In genomic region chr22:26330971-26331625, GRCh38 we compare ENCODE assay signal across 8 cellular contexts.
DNase-seq lines count a peak whose midpoint lies in the region; ATAC-seq and TF ChIP-seq lines count a peak whose summit lies in the region.

No MANE protein-coding gene starts in this region.

- no peak overlapping the region for H3K4me3 ChIP-seq in DOHH2 (ENCODE audit: low read length)
- H3K4me3 ChIP-seq in Loucy (ENCODE audit: low read length, poor library complexity, severe bottlenecking) = no peak overlapping the region

- TF ChIP-seq CTCF in DOHH2 (IDR thresholded peaks at IDR 0.05; ENCODE audit: low read depth, low read length, poor library complexity, severe bottlenecking) = peak; percentile 95
- peak; percentile 98 for TF ChIP-seq CTCF in Loucy (conservative IDR thresholded peaks at IDR 0.05; ENCODE audit: low read length)
- TF ChIP-seq CTCF in progenitor cell of endocrine pancreas (IDR thresholded peaks at IDR 0.05; ENCODE audit: unreplicated experiment) = peak; percentile 93

- H4K20me1 ChIP-seq in DOHH2 (ENCODE audit: control insufficient read depth, insufficient read depth, low read depth, low read length) (no peaks in the 10 kb centered on the region), Loucy (ENCODE audit: insufficient read depth, low read length, poor library complexity, severe bottlenecking) (no peaks in the 10 kb centered on the region)

- H3K36me3 ChIP-seq in DOHH2 (ENCODE audit: control insufficient read depth, low read length) = no peaks in the 10 kb centered on the region
- H3K36me3 ChIP-seq in Loucy (ENCODE audit: insufficient read depth, low read length) = no peaks in the 10 kb centered on the region

- H3K9me3 Mint-ChIP-seq in activated naive CD4-positive, alpha-beta T cell treated with anti-CD3 and anti-CD28 coated beads for 36 hours = no peaks in the 10 kb centered on the region
- H3K9me3 Mint-ChIP-seq in progenitor cell of endocrine pancreas (ENCODE audit: low read depth) = no peaks in the 10 kb centered on the region

- H3K4me1 ChIP-seq in DOHH2 (ENCODE audit: control insufficient read depth, low read length) (no peaks in the 10 kb centered on the region), Loucy (ENCODE audit: insufficient read depth, low read length, poor library complexity, severe bottlenecking) (no peaks in the 10 kb centered on the region)

- H3K9ac ChIP-seq in Loucy (ENCODE audit: low read depth, low read length, poor library complexity, severe bottlenecking) = no peak overlapping the region

- intact Hi-C loops in activated naive CD4-positive, alpha-beta T cell treated with anti-CD3 and anti-CD28 coated beads for 36 hours (cut with micrococcal nuclease) = loop anchor here (1.0 to 2.0 kb wide), 4 partner anchors 72 to 557 kb away; no protein-coding TSS in a partner anchor

- no peaks in the 10 kb centered on the region for H3F3A ChIP-seq in DOHH2 (ENCODE audit: control insufficient read depth, insufficient read depth)
- no peaks in the 10 kb centered on the region for H3F3A ChIP-seq in Loucy (ENCODE audit: low read depth)

- CTCF ChIA-PET in activated naive CD4-positive, alpha-beta T cell treated with anti-CD3 and anti-CD28 coated beads for 36 hours (lab: Charles Lee) = interaction anchor here (0.6 to 2.8 kb wide), 20 partner anchors 9 to 597 kb away, joined by 3 to 13 read pairs (median 4); no protein-coding TSS in a partner anchor

- H3K27ac Mint-ChIP-seq in activated naive CD4-positive, alpha-beta T cell treated with anti-CD3 and anti-CD28 coated beads for 36 hours = no peak overlapping the region
- no peak overlapping the region for H3K27ac Mint-ChIP-seq in progenitor cell of endocrine pancreas

- H3K4me2 ChIP-seq in DOHH2 (ENCODE audit: low read length) = no peak overlapping the region
- H3K4me2 ChIP-seq in Loucy (ENCODE audit: low read depth, low read length, poor library complexity, severe bottlenecking) = no peak overlapping the region

- no peak overlapping the region for H3K4me3 Mint-ChIP-seq in activated naive CD4-positive, alpha-beta T cell treated with anti-CD3 and anti-CD28 coated beads for 36 hours
- H3K4me3 Mint-ChIP-seq in progenitor cell of endocrine pancreas (ENCODE audit: low read depth) = no peak overlapping the region

- no peaks in the 10 kb centered on the region for H3K36me3 Mint-ChIP-seq in activated naive CD4-positive, alpha-beta T cell treated with anti-CD3 and anti-CD28 coated beads for 36 hours (ENCODE audit: low read depth)
- no peaks in the 10 kb centered on the region for H3K36me3 Mint-ChIP-seq in progenitor cell of endocrine pancreas (ENCODE audit: insufficient read depth)

- no peaks in the 10 kb centered on the region for H3K9me3 ChIP-seq in DOHH2 (ENCODE audit: control insufficient read depth, insufficient read depth, low read length)
- H3K9me3 ChIP-seq in Loucy (ENCODE audit: insufficient read depth, low read depth, low read length) = no peaks in the 10 kb centered on the region

- H3K27me3 ChIP-seq in DOHH2 (ENCODE audit: control insufficient read depth, low read length) (no peaks in the 10 kb centered on the region; the same call in 1 of the 2 replicates), Loucy (ENCODE audit: insufficient read depth, low read length, poor library complexity, severe bottlenecking) (no peaks in the 10 kb centered on the region)

- peaks cover 16% of the 10 kb centered on the region for H3K27me3 Mint-ChIP-seq in activated naive CD4-positive, alpha-beta T cell treated with anti-CD3 and anti-CD28 coated beads for 36 hours (ENCODE audit: low read depth)
- peaks cover 22% of the 10 kb centered on the region for H3K27me3 Mint-ChIP-seq in progenitor cell of endocrine pancreas

- H2AFZ ChIP-seq in Loucy (ENCODE audit: low read length) = no peak overlapping the region

- ATAC-seq in HG03460 (IDR thresholded peaks at IDR 0.05; ENCODE audit: unreplicated experiment) (no peak), HG02870 (IDR thresholded peaks at IDR 0.05; ENCODE audit: unreplicated experiment) (no peak)

- H3K4me1 Mint-ChIP-seq in activated naive CD4-positive, alpha-beta T cell treated with anti-CD3 and anti-CD28 coated beads for 36 hours (ENCODE audit: low read depth) = no peaks in the 10 kb centered on the region
- H3K4me1 Mint-ChIP-seq in progenitor cell of endocrine pancreas (ENCODE audit: low read depth) = no peaks in the 10 kb centered on the region

- H3K9me2 ChIP-seq in DOHH2 (replicated peaks; ENCODE audit: control insufficient read depth, low read length) (no peaks in the 10 kb centered on the region), Loucy (replicated peaks; ENCODE audit: low read depth, low read length) (no peaks in the 10 kb centered on the region)

- no peak overlapping the region for H3K27ac ChIP-seq in DOHH2 (ENCODE audit: low read depth, low read length)

- no peaks in the 10 kb centered on the region for H3K79me2 ChIP-seq in DOHH2 (ENCODE audit: control insufficient read depth, low read length)
- H3K79me2 ChIP-seq in Loucy (ENCODE audit: insufficient read depth, low read length) = no peaks in the 10 kb centered on the region

- DNase-seq in SHP77 treated with DMSO at 0.1 percent for 48 hours (lab: John Stamatoyannopoulos, UW) (peak; percentile 72), glomerular visceral epithelial cell (ENCODE audit: extremely low spot score) (peak; percentile 38), progenitor cell of endocrine pancreas (ENCODE audit: low spot score, unreplicated experiment) (peak; percentile 64)
- DNase-seq in activated naive CD4-positive, alpha-beta T cell treated with anti-CD3 and anti-CD28 coated beads for 36 hours = peak; percentile 75
